ENCODE assay signal across 18 cellular contexts in the genomic region with DNA sequence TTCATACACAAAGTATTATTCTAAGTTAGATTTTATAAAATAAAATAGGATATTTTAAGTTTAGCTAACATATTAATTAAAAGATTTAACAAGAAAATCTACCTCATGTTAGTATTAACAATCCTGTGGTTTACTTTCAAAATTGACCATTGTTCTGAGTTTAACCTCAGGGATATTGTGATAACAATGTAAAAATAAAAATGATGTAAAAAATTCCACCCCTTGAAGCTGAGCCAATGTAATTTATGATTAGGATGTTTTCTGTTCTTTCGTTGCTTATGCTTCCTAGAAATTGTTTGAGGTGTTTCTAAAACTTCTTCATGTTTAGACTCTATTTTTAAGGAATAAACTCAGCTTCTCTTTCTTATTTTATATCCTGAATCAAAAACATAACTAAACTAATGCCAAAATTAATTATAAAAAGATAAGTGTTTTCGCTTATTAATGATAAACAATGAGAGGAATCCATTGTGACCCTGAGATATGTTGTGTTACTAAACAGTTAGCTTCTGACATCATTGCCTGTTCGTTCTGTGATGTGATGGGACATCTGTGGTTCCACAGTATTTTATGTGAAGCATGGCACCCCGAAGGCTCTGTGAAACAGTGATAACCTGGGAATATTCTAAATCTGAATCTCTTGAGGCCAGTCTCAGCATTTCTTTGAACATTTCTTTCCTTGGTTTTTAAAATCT.
DNase-seq lines count a peak whose midpoint lies in the region; ATAC-seq, FAIRE-seq and TF ChIP-seq lines count a peak whose summit lies in the region.
"Had no signal": no experiment of that assay in that cellular context is flagged by ENCODE, and none has a peak within 500 bp of the region (broad histone marks: within the 10 kb centered on the region; RNA-seq: fewer than 3 reads in every experiment).

No MANE protein-coding gene starts in this region.

- H3K9me1 ChIP-seq in keratinocyte (ENCODE audit: control insufficient read depth, extremely low read depth, insufficient read depth, low read length), result no peaks in the 10 kb centered on the region

- dilution Hi-C loops in keratinocyte (cut with MboI; ENCODE audit: extremely low pct_ligation_motif_present, low sequenced_read_pairs), result no loop called here

- no TSS peak for BruUV-seq in HCT116 (replicated peaks; lab: Mats Ljungman, UMichigan)

- RAD21 ChIA-PET in HCT116 (lab: Charles Lee; ENCODE audit: low non-redundant PET in 1 of 2, low total read pairs in 2 of 2, uncharacterized antibody in 2 of 2, unreplicated experiment in 2 of 2), result no interaction called here

- no peaks in the 10 kb centered on the region for H3K27me3 ChIP-seq in HCT116 (ENCODE audit: insufficient read depth, low read length)
- no peaks in the 10 kb centered on the region for H3K27me3 ChIP-seq in keratinocyte (ENCODE audit: control insufficient read depth, extremely low read depth, insufficient read depth, low read length)
- no peaks in the 10 kb centered on the region for H3K27me3 ChIP-seq in smooth muscle cell (ENCODE audit: low read depth)
- H3K27me3 ChIP-seq: BE2C had no signal

- peaks cover 0 to 3% of the 10 kb centered on the region in 2 donors for H3K9me3 Mint-ChIP-seq in natural killer cell
- H3K9me3 Mint-ChIP-seq: CD4-positive, CD25-positive, alpha-beta regulatory T cell had no signal

- H4K20me1 ChIP-seq in HCT116 (ENCODE audit: insufficient read depth), result no peaks in the 10 kb centered on the region
- H4K20me1 ChIP-seq in keratinocyte (ENCODE audit: control insufficient read depth, extremely low read depth, insufficient read depth, low read length), result no peaks in the 10 kb centered on the region
- H4K20me1 ChIP-seq in smooth muscle cell (ENCODE audit: low read depth), result no peaks in the 10 kb centered on the region

- H3K27ac ChIP-seq in HCT116 (ENCODE audit: low read depth, low read length) (no peak overlapping the region), keratinocyte (ENCODE audit: control insufficient read depth, insufficient read depth, low read length) (no peak overlapping the region), smooth muscle cell (ENCODE audit: low read depth) (no peak overlapping the region)

- TF ChIP-seq POLR2A in HCT116 (IDR thresholded peaks at IDR 0.05; ENCODE audit: borderline replicate concordance, extremely low read depth, insufficient read depth, insufficient read length), result no peak

- H3K27ac Mint-ChIP-seq in natural killer cell, result no peak overlapping the region
- H3K27ac Mint-ChIP-seq: CD4-positive, CD25-positive, alpha-beta regulatory T cell; GM23338 had no signal

- no peaks in the 10 kb centered on the region for H3K4me1 Mint-ChIP-seq in natural killer cell
- H3K4me1 Mint-ChIP-seq: CD4-positive, CD25-positive, alpha-beta regulatory T cell had no signal

- H3K4me1 ChIP-seq in HCT116 (ENCODE audit: control insufficient read depth in 1 of 2, insufficient read depth in 2 of 2, low read length in 2 of 2) (peaks cover 10 to 24% of the 10 kb centered on the region in 2 experiments; a peak in 3 of 4 replicates), keratinocyte (ENCODE audit: control insufficient read depth, extremely low read depth, insufficient read depth, low read length) (peaks cover 9% of the 10 kb centered on the region), smooth muscle cell (ENCODE audit: low read depth) (peaks cover 12% of the 10 kb centered on the region)
- H3K4me1 ChIP-seq: BE2C had no signal

- no peak overlapping the region for H3K4me3 Mint-ChIP-seq in natural killer cell
- H3K4me3 Mint-ChIP-seq: CD4-positive, CD25-positive, alpha-beta regulatory T cell; GM23338 had no signal

- TF ChIP-seq RAD21 in HCT116 (IDR thresholded peaks at IDR 0.05; ENCODE audit: low read depth), result no peak

- H3K79me2 ChIP-seq in HCT116 (ENCODE audit: insufficient read depth, low read length), result no peaks in the 10 kb centered on the region
- no peaks in the 10 kb centered on the region for H3K79me2 ChIP-seq in keratinocyte (ENCODE audit: control insufficient read depth, insufficient read depth, low read length)
- H3K79me2 ChIP-seq in smooth muscle cell (ENCODE audit: low read depth), result no peaks in the 10 kb centered on the region

- WGBS in smooth muscle cell (ENCODE audit: low lambda C conversion rate), result 85% methylated on average over 4 of the region's 4 CpGs

- TF ChIP-seq CTCF in HCT116 (IDR thresholded peaks at IDR 0.05 in 2 of 3, conservative IDR thresholded peaks at IDR 0.05 in 1 of 3; ENCODE audit: borderline replicate concordance in 1 of 3, insufficient read depth in 1 of 3, low read depth in 2 of 3, low read length in 2 of 3) (no peak), keratinocyte (optimal IDR thresholded peaks at IDR 0.05 in 1 of 3, IDR thresholded peaks at IDR 0.05 in 1 of 3, conservative IDR thresholded peaks at IDR 0.05 in 1 of 3; ENCODE audit: extremely low read depth in 1 of 3, insufficient read depth in 2 of 3, low read length in 3 of 3) (no peak), smooth muscle cell (IDR thresholded peaks at IDR 0.05; ENCODE audit: borderline replicate concordance, insufficient read depth, poor library complexity, severe bottlenecking) (no peak), natural killer cell (IDR thresholded peaks at IDR 0.05) (no peak)

- H2AFZ ChIP-seq in HCT116 (ENCODE audit: low read depth, low read length, poor library complexity, severe bottlenecking) (peak overlapping the region; percentile 76), keratinocyte (ENCODE audit: control insufficient read depth, low read length) (no peak overlapping the region), smooth muscle cell (ENCODE audit: low read depth) (peak overlapping the region; percentile 5)
- H2AFZ ChIP-seq: GM23338 had no signal

- no peaks in the 10 kb centered on the region for H3K9me2 ChIP-seq in HCT116 (ENCODE audit: insufficient read depth)
- H3K9me2 ChIP-seq: SK-N-SH had no signal

- H3K9ac ChIP-seq in HCT116 (ENCODE audit: low read length) (no peak overlapping the region), keratinocyte (ENCODE audit: control insufficient read depth, extremely low read depth, insufficient read depth, low read length) (no peak overlapping the region), smooth muscle cell (ENCODE audit: low read depth) (no peak overlapping the region)
- H3K9ac ChIP-seq: SK-N-SH had no signal

- H3K4me2 ChIP-seq in HCT116 (ENCODE audit: low read length) (no peak overlapping the region), keratinocyte (ENCODE audit: control insufficient read depth, extremely low read depth, insufficient read depth, low read depth, low read length) (no peak overlapping the region), smooth muscle cell (no peak overlapping the region)
- H3K4me2 ChIP-seq: GM23338, SK-N-SH had no signal

- no peaks in the 10 kb centered on the region for H3K9me3 ChIP-seq in HCT116 (ENCODE audit: control insufficient read depth in 1 of 2, insufficient read depth in 1 of 2, low read depth in 1 of 2, low read length in 2 of 2)
- H3K9me3 ChIP-seq in keratinocyte (ENCODE audit: control insufficient read depth, low read depth, low read length), result no peaks in the 10 kb centered on the region
- H3K9me3 ChIP-seq in smooth muscle cell (replicated peaks; ENCODE audit: low read depth), result no peaks in the 10 kb centered on the region
- H3K9me3 ChIP-seq: BE2C, SK-N-SH had no signal

- no peaks in the 10 kb centered on the region for H3K36me3 ChIP-seq in HCT116 (ENCODE audit: control insufficient read depth in 1 of 2, insufficient read depth in 2 of 2, low read length in 2 of 2)
- no peaks in the 10 kb centered on the region for H3K36me3 ChIP-seq in keratinocyte (ENCODE audit: control insufficient read depth in 2 of 2, extremely low read depth in 1 of 2, insufficient read depth in 2 of 2, low read length in 2 of 2)
- H3K36me3 ChIP-seq in smooth muscle cell (ENCODE audit: low read depth), result no peaks in the 10 kb centered on the region
- H3K36me3 ChIP-seq: BE2C had no signal

- no peaks in the 10 kb centered on the region for H3F3A ChIP-seq in smooth muscle cell (ENCODE audit: low read depth)

- POLR2A ChIA-PET in HCT116 (lab: Charles Lee), result no interaction called here

- CTCF ChIA-PET in HCT116 (lab: Charles Lee), result interaction anchor here (1.4 kb wide), 1 partner anchor 342 kb away, joined by 3 read pairs; no protein-coding TSS in a partner anchor

- H3K27me3 Mint-ChIP-seq in natural killer cell (ENCODE audit: low read depth in 2 of 2), result no peaks in the 10 kb centered on the region
- H3K27me3 Mint-ChIP-seq: CD4-positive, CD25-positive, alpha-beta regulatory T cell had no signal

- no peaks in the 10 kb centered on the region for H3K36me3 Mint-ChIP-seq in natural killer cell
- H3K36me3 Mint-ChIP-seq: CD4-positive, CD25-positive, alpha-beta regulatory T cell had no signal

- DNase-seq in HCT116 (ENCODE audit: low read depth, low spot score) (no peak), dermis blood vessel endothelial cell (peak; percentile 69), keratinocyte (ENCODE audit: low read depth, low spot score) (no peak), smooth muscle cell (lab: John Stamatoyannopoulos, UW; ENCODE audit: unreplicated experiment) (no peak), natural killer cell (no peak), NCI-H1048 (lab: John Stamatoyannopoulos, UW) (no peak)
- DNase-seq: BE2C; CD4-positive, CD25-positive, alpha-beta regulatory T cell; COR-L47; DMS 273 treated with DMSO at 0.1 percent for 48 hours; DND-41; NCI-H1092; NCI-H1436 treated with DMSO at 0.1 percent for 48 hours; NCI-H2029 treated with DMSO at 0.1 percent for 48 hours; Right ventricle myocardium superior; SK-N-SH had no signal

- H3K4me3 ChIP-seq in HCT116 (replicated peaks in 1 of 2; ENCODE audit: low read depth in 1 of 2, low read length in 2 of 2), result no peak overlapping the region
- no peak overlapping the region for H3K4me3 ChIP-seq in keratinocyte (ENCODE audit: control insufficient read depth in 2 of 3, extremely low read depth in 1 of 3, insufficient read depth in 2 of 3, low read depth in 1 of 3, low read length in 3 of 3)
- H3K4me3 ChIP-seq in smooth muscle cell, result no peak overlapping the region
- H3K4me3 ChIP-seq: GM23338 had no signal

- FAIRE-seq in keratinocyte (lab: Jason Lieb, UNC), result peak; percentile 20

- intact Hi-C loops in HCT116 (cut with micrococcal nuclease), result no loop called here
- intact Hi-C loops in natural killer cell (cut with micrococcal nuclease), result no loop called here

- no peak for ATAC-seq in HCT116
- ATAC-seq in natural killer cell, result no peak
- ATAC-seq in GM19035 (IDR thresholded peaks at IDR 0.05; ENCODE audit: unreplicated experiment), result no peak
- ATAC-seq: GM23338 had no signal

TF ChIP-seq in HCT116, 20 proteins besides CTCF, POLR2A, EP300 and RAD21 (continues in another document):
- TF ChIP-seq JUND (IDR thresholded peaks at IDR 0.05), result no peak
